In genomic region chr22:46753360-46753759, GRCh38 we compare ENCODE assay signal across 14 cellular contexts. TPM values are rescaled to one million over a fixed set of nuclear protein-coding genes. Genes with fewer than 3 reads are reported as not detected.
A peak's percentile ranks its signal among the peaks of the same experiment; 100 is the strongest.
DNase-seq lines count a peak whose midpoint lies in the region; ATAC-seq and TF ChIP-seq lines count a peak whose summit lies in the region.
"Had no signal": no experiment of that assay in that cellular context is flagged by ENCODE, and none has a peak within 500 bp of the region (broad histone marks: within the 10 kb centered on the region; RNA-seq: fewer than 3 reads in every experiment).

No MANE protein-coding gene starts in this region.

- CTCF ChIA-PET in activated CD4-positive, alpha-beta T cell treated with anti-CD3 and anti-CD28 coated beads for 36 hours (lab: Charles Lee), result no interaction called here

- peak overlapping the region; percentile 37 for H3K27ac Mint-ChIP-seq in activated CD4-positive, alpha-beta T cell treated with anti-CD3 and anti-CD28 coated beads for 36 hours
- H3K27ac Mint-ChIP-seq in osteocyte (ENCODE audit: unreplicated experiment), result peak overlapping the region; percentile 100

- peaks cover 6% of the 10 kb centered on the region for H3K9me3 Mint-ChIP-seq in activated CD4-positive, alpha-beta T cell treated with anti-CD3 and anti-CD28 coated beads for 36 hours (ENCODE audit: low read depth)
- no peaks in the 10 kb centered on the region for H3K9me3 Mint-ChIP-seq in osteocyte (ENCODE audit: unreplicated experiment)

- H3K27me3 Mint-ChIP-seq in activated CD4-positive, alpha-beta T cell treated with anti-CD3 and anti-CD28 coated beads for 36 hours, result no peaks in the 10 kb centered on the region
- H3K27me3 Mint-ChIP-seq in osteocyte (ENCODE audit: unreplicated experiment), result no peaks in the 10 kb centered on the region

- POLR2A ChIA-PET in activated CD4-positive, alpha-beta T cell treated with anti-CD3 and anti-CD28 coated beads for 36 hours (lab: Charles Lee), result no interaction called here

- no peak overlapping the region for H3K4me3 Mint-ChIP-seq in activated CD4-positive, alpha-beta T cell treated with anti-CD3 and anti-CD28 coated beads for 36 hours
- H3K4me3 Mint-ChIP-seq in osteocyte (ENCODE audit: unreplicated experiment), result no peak overlapping the region

- no peaks in the 10 kb centered on the region for H3K36me3 ChIP-seq in esophagus squamous epithelium
- H3K36me3 ChIP-seq in uterus, result no peaks in the 10 kb centered on the region

- H3K36me3 Mint-ChIP-seq in activated CD4-positive, alpha-beta T cell treated with anti-CD3 and anti-CD28 coated beads for 36 hours (ENCODE audit: low read depth), result peaks cover 10% of the 10 kb centered on the region
- H3K36me3 Mint-ChIP-seq in osteocyte (ENCODE audit: unreplicated experiment), result no peaks in the 10 kb centered on the region

- ATAC-seq in activated CD4-positive, alpha-beta T cell treated with anti-CD3 and anti-CD28 coated beads for 36 hours, result no peak

- no peak for DNase-seq in activated CD4-positive, alpha-beta T cell treated with anti-CD3 and anti-CD28 coated beads for 36 hours
- no peak for DNase-seq in activated CD4-positive, alpha-beta T cell treated with anti-CD3 and anti-CD28 coated beads, Interleukin-2, amount 50 U/mL, for 4 hours
- no peak for DNase-seq in esophagus squamous epithelium (lab: John Stamatoyannopoulos, UW)
- DNase-seq in osteocyte (ENCODE audit: extremely low spot score, unreplicated experiment), result no peak
- no peak for DNase-seq in uterus
- no peak for DNase-seq in stimulated activated naive CD4-positive, alpha-beta T cell (lab: John Stamatoyannopoulos, UW)
- no peak for DNase-seq in ACHN
- DNase-seq in NAMALWA (ENCODE audit: low spot score), result no peak
- DNase-seq: activated naive CD4-positive, alpha-beta T cell treated with anti-CD3 and anti-CD28 coated beads, Interleukin-2, amount 50 U/mL, for 16 hours; effector CD4-positive, alpha-beta T cell; hypothalamus; NCI-H2171; stimulated activated CD4-positive, alpha-beta T cell treated with anti-CD3 and anti-CD28 coated beads, Interleukin-12 subunit alpha, Interleukin-12 subunit beta, amount 100 ng/mL, for 4 hours; stimulated activated CD8-positive, alpha-beta memory T cell treated with anti-CD3 and anti-CD28 coated beads, Interleukin-4, amount 100 ng/mL, for 48 hours had no signal

- TF ChIP-seq POLR2A in esophagus squamous epithelium (IDR thresholded peaks at IDR 0.05) (no peak), uterus (IDR thresholded peaks at IDR 0.05) (no peak)

- intact Hi-C loops in activated CD4-positive, alpha-beta T cell treated with anti-CD3 and anti-CD28 coated beads for 36 hours (cut with DNase I, micrococcal nuclease), result no loop called here
- intact Hi-C loops in esophagus squamous epithelium (cut with DNase I), result no loop called here
- intact Hi-C loops in uterus (cut with DNase I; ENCODE audit: low total_unique reads), result no loop called here

- H3K9me3 ChIP-seq in esophagus squamous epithelium (peaks cover 0 to 16% (median 10%) of the 10 kb centered on the region in 3 donors), uterus (no peaks in the 10 kb centered on the region)

- in situ Hi-C loops in ACHN (cut with HindIII; ENCODE audit: low pct_ligation_motif_present, low pct_unique_long_range_greater_than_20kb, low sequenced_read_pairs), result no loop called here

- peaks cover 33% of the 10 kb centered on the region for H3K4me1 Mint-ChIP-seq in activated CD4-positive, alpha-beta T cell treated with anti-CD3 and anti-CD28 coated beads for 36 hours
- peaks cover 37% of the 10 kb centered on the region for H3K4me1 Mint-ChIP-seq in osteocyte (ENCODE audit: unreplicated experiment)

- H3K27ac ChIP-seq in esophagus squamous epithelium (peak overlapping the region; percentile 76 to 93 (median 88)), uterus (peak overlapping the region; percentile 63 to 68)

- H3K4me1 ChIP-seq in esophagus squamous epithelium (peaks cover 45 to 65% (median 49%) of the 10 kb centered on the region in 3 donors), uterus (peaks cover 0 to 6% of the 10 kb centered on the region in 2 donors)

- H3K27me3 ChIP-seq in esophagus squamous epithelium (peaks cover 0 to 3% (median 0%) of the 10 kb centered on the region in 4 donors), uterus (no peaks in the 10 kb centered on the region)

- TF ChIP-seq CTCF in esophagus squamous epithelium (IDR thresholded peaks at IDR 0.05) (no peak), osteocyte (IDR thresholded peaks at IDR 0.05) (no peak), uterus (IDR thresholded peaks at IDR 0.05) (no peak)

- no peak overlapping the region for H3K4me3 ChIP-seq in esophagus squamous epithelium
- H3K4me3 ChIP-seq in uterus, result no peak overlapping the region

- 76 to 80% methylated on average over 2 to 4 of the region's 8 CpGs for WGBS in esophagus squamous epithelium, 2 donors

RNA-seq across cellular contexts. Expression of gene TBC1D22A, which starts 9.1 kb away (rescaled TPM):
- 10 to 100 TPM; 36.0 to 38.0 TPM for total RNA-seq in activated CD4-positive, alpha-beta T cell treated with anti-CD3 and anti-CD28 coated beads for 36 hours
- total RNA-seq in esophagus squamous epithelium, result 10 to 100 TPM; 15.6 to 21.7 (median 20.5) TPM
- total RNA-seq in osteocyte, result 28.9 and 29.1 TPM in 2 replicates
- total RNA-seq in uterus, result 10 to 100 TPM in 3 of 4 donors, 1 to 10 TPM in 1; 9.2 to 45.3 (median 22.8) TPM

RNA-seq across cellular contexts. Expression of gene CERK, which starts 15.3 kb away (rescaled TPM):
- 10 to 100 TPM; 27.0 to 32.8 TPM for total RNA-seq in activated CD4-positive, alpha-beta T cell treated with anti-CD3 and anti-CD28 coated beads for 36 hours
- total RNA-seq in esophagus squamous epithelium (10 to 100 TPM; 14.6 to 34.0 (median 26.6) TPM), osteocyte (38.4 and 41.6 TPM in 2 replicates), uterus (10 to 100 TPM; 37.4 to 59.9 (median 57.3) TPM)
